Comparison of ENCODE assay signal across 24 cellular contexts in genomic region chr7:43004076-43004475, GRCh38.
A peak's percentile ranks its signal among the peaks of the same experiment; 100 is the strongest.
DNase-seq lines count a peak whose midpoint lies in the region; ATAC-seq and TF ChIP-seq lines count a peak whose summit lies in the region.
"Had no signal": no experiment of that assay in that cellular context is flagged by ENCODE, and none has a peak within 500 bp of the region (broad histone marks: within the 10 kb centered on the region; RNA-seq: fewer than 3 reads in every experiment).

No MANE protein-coding gene starts in this region.

- POLR2A ChIA-PET in A673 (lab: Charles Lee; ENCODE audit: low non-redundant PET), result interaction anchor here (0.5 kb wide), 1 partner anchor 983 kb away, joined by 8 read pairs; no protein-coding TSS in a partner anchor

- no peaks in the 10 kb centered on the region for H3K4me1 ChIP-seq in A673 (ENCODE audit: insufficient read depth, low read length, poor library complexity, severe bottlenecking)
- H3K4me1 ChIP-seq: tibial nerve had no signal

- H3K4me3 ChIP-seq in A673 (ENCODE audit: low read depth, low read length, poor library complexity, severe bottlenecking) (no peak overlapping the region), astrocyte of the spinal cord (ENCODE audit: low read depth, low read length) (no peak overlapping the region)
- H3K4me3 ChIP-seq: dorsolateral prefrontal cortex, tibial nerve had no signal

- peak; percentile 4 for DNase-seq in A673 (ENCODE audit: low spot score)
- peak; percentile 21 for DNase-seq in Daoy (ENCODE audit: low read depth)
- peak; percentile 48 for DNase-seq in NCI-H226
- peak; percentile 6 for DNase-seq in astrocyte of the spinal cord (ENCODE audit: low read depth, low spot score)
- DNase-seq in NCI-H1048 (lab: John Stamatoyannopoulos, UW), result no peak
- no peak for DNase-seq in activated T-helper 1 cell treated with anti-CD3 and anti-CD28 coated beads, Interleukin-12 subunit alpha, Interleukin-12 subunit beta, Interleukin-2, Interleukin-4 antibody, amounts not matched to agents 30 ng/mL and 10 ng/mL and 1 ng/mL, durations not matched to agents 14 hours and 24 hours and 36 hours (ENCODE audit: low spot score)
- DNase-seq: activated CD4-positive, alpha-beta T cell treated with anti-CD3 and anti-CD28 coated beads, Interleukin-2, amount 50 U/mL, for 48 hours; activated T-cell treated with anti-CD3 and anti-CD28 coated beads, Interleukin-2, amount 50 U/mL, for 4 hours; AML-193; dorsolateral prefrontal cortex; kidney glomerular epithelial cell; naive B cell; NCI-H146; NCI-H2171 treated with DMSO at 0.1 percent for 48 hours; NCI-H82; stimulated activated CD4-positive, alpha-beta T cell treated with anti-CD3 and anti-CD28 coated beads, Interleukin-2, amount 100 ng/mL, for 24 hours; stimulated activated naive CD4-positive, alpha-beta T cell treated with Interleukin-2 at 50 U/mL for 16 hours had no signal

- H3K4me1 Mint-ChIP-seq in activated T-helper 1 cell treated with anti-CD3 and anti-CD28 coated beads, Interleukin-12 subunit alpha, Interleukin-12 subunit beta, Interleukin-2, Interleukin-4 antibody, amounts not matched to agents 30 ng/mL and 10 ng/mL and 1 ng/mL, durations not matched to agents 14 hours and 24 hours and 36 hours (ENCODE audit: low read depth), result peaks cover 8% of the 10 kb centered on the region

- peaks cover 14% of the 10 kb centered on the region for H3K27me3 Mint-ChIP-seq in activated T-helper 1 cell treated with anti-CD3 and anti-CD28 coated beads, Interleukin-12 subunit alpha, Interleukin-12 subunit beta, Interleukin-2, Interleukin-4 antibody, amounts not matched to agents 30 ng/mL and 10 ng/mL and 1 ng/mL, durations not matched to agents 14 hours and 24 hours and 36 hours (ENCODE audit: insufficient read depth)

- in situ Hi-C loops in astrocyte of the spinal cord (cut with HindIII; ENCODE audit: low sequenced_read_pairs), result no loop called here

- H3K27ac ChIP-seq in A673 (ENCODE audit: low read depth, low read length, poor library complexity, severe bottlenecking), result no peak overlapping the region
- H3K27ac ChIP-seq: dorsolateral prefrontal cortex, epithelial cell of prostate, RWPE1, tibial nerve had no signal

- no TSS peak for BruUV-seq in A673 (replicated peaks; lab: Mats Ljungman, UMichigan)

- ATAC-seq in GM18861 (IDR thresholded peaks at IDR 0.05; ENCODE audit: unreplicated experiment), result no peak
- ATAC-seq: activated T-cell treated with anti-CD3 and anti-CD28 coated beads, Interleukin-2, amount 50 U/mL, for 4 hours; HCT116; HepG2; sciatic nerve had no signal

- no peaks in the 10 kb centered on the region for H3K27me3 ChIP-seq in A673 (replicated peaks; ENCODE audit: insufficient read depth, low read depth, low read length, poor library complexity)
- H3K27me3 ChIP-seq: tibial nerve had no signal

- CTCF ChIA-PET in A673 (lab: Charles Lee), result no interaction called here

- intact Hi-C loops in A673 (cut with micrococcal nuclease; ENCODE audit: unreplicated experiment), result no loop called here
- intact Hi-C loops in activated T-helper 1 cell treated with anti-CD3 and anti-CD28 coated beads, Interleukin-12 subunit alpha, Interleukin-12 subunit beta, Interleukin-2, Interleukin-4 antibody, amounts not matched to agents 30 ng/mL and 10 ng/mL and 1 ng/mL, durations not matched to agents 14 hours and 24 hours and 36 hours (cut with micrococcal nuclease), result no loop called here

- no peaks in the 10 kb centered on the region for H3K9me3 Mint-ChIP-seq in activated T-helper 1 cell treated with anti-CD3 and anti-CD28 coated beads, Interleukin-12 subunit alpha, Interleukin-12 subunit beta, Interleukin-2, Interleukin-4 antibody, amounts not matched to agents 30 ng/mL and 10 ng/mL and 1 ng/mL, durations not matched to agents 14 hours and 24 hours and 36 hours
- H3K9me3 Mint-ChIP-seq: activated T-cell treated with anti-CD3 and anti-CD28 coated beads, Interleukin-2, amount 50 U/mL, for 4 hours had no signal

- no peaks in the 10 kb centered on the region for H3K9me3 ChIP-seq in A673 (ENCODE audit: low read depth, low read length, poor library complexity, severe bottlenecking)
- H3K9me3 ChIP-seq: tibial nerve had no signal

- H3K36me3 ChIP-seq in A673 (ENCODE audit: insufficient read depth, low read length, poor library complexity, severe bottlenecking), result no peaks in the 10 kb centered on the region
- H3K36me3 ChIP-seq: tibial nerve had no signal

- H3K27ac Mint-ChIP-seq in activated T-helper 1 cell treated with anti-CD3 and anti-CD28 coated beads, Interleukin-12 subunit alpha, Interleukin-12 subunit beta, Interleukin-2, Interleukin-4 antibody, amounts not matched to agents 30 ng/mL and 10 ng/mL and 1 ng/mL, durations not matched to agents 14 hours and 24 hours and 36 hours, result no peak overlapping the region

- H3K4me3 Mint-ChIP-seq in activated T-helper 1 cell treated with anti-CD3 and anti-CD28 coated beads, Interleukin-12 subunit alpha, Interleukin-12 subunit beta, Interleukin-2, Interleukin-4 antibody, amounts not matched to agents 30 ng/mL and 10 ng/mL and 1 ng/mL, durations not matched to agents 14 hours and 24 hours and 36 hours, result no peak overlapping the region
- H3K4me3 Mint-ChIP-seq: activated T-cell treated with anti-CD3 and anti-CD28 coated beads, Interleukin-2, amount 50 U/mL, for 4 hours; naive B cell had no signal

- no peaks in the 10 kb centered on the region for H3K36me3 Mint-ChIP-seq in activated T-helper 1 cell treated with anti-CD3 and anti-CD28 coated beads, Interleukin-12 subunit alpha, Interleukin-12 subunit beta, Interleukin-2, Interleukin-4 antibody, amounts not matched to agents 30 ng/mL and 10 ng/mL and 1 ng/mL, durations not matched to agents 14 hours and 24 hours and 36 hours (ENCODE audit: low read depth)
- H3K36me3 Mint-ChIP-seq: naive B cell had no signal

- TF ChIP-seq CTCF in A673 (conservative IDR thresholded peaks at IDR 0.05; ENCODE audit: low read depth, low read length), result no peak
- no peak for TF ChIP-seq CTCF in astrocyte of the spinal cord (IDR thresholded peaks at IDR 0.05; ENCODE audit: low read depth, low read length)

Comparison
In these comparisons a context has a peak if more than half of its experiments do, and no peak if none do; other contexts are left out.
1. DNase-seq: peak in A673 (single experiment), Daoy (single experiment), NCI-H226 (single experiment) and astrocyte of the spinal cord (single experiment); none in NCI-H1048 (single experiment) and activated T-helper 1 cell treated with anti-CD3 and anti-CD28 coated beads, Interleukin-12 subunit alpha, Interleukin-12 subunit beta, Interleukin-2, Interleukin-4 antibody, amounts not matched to agents 30 ng/mL and 10 ng/mL and 1 ng/mL, durations not matched to agents 14 hours and 24 hours and 36 hours (single experiment).